In the genomic region with DNA sequence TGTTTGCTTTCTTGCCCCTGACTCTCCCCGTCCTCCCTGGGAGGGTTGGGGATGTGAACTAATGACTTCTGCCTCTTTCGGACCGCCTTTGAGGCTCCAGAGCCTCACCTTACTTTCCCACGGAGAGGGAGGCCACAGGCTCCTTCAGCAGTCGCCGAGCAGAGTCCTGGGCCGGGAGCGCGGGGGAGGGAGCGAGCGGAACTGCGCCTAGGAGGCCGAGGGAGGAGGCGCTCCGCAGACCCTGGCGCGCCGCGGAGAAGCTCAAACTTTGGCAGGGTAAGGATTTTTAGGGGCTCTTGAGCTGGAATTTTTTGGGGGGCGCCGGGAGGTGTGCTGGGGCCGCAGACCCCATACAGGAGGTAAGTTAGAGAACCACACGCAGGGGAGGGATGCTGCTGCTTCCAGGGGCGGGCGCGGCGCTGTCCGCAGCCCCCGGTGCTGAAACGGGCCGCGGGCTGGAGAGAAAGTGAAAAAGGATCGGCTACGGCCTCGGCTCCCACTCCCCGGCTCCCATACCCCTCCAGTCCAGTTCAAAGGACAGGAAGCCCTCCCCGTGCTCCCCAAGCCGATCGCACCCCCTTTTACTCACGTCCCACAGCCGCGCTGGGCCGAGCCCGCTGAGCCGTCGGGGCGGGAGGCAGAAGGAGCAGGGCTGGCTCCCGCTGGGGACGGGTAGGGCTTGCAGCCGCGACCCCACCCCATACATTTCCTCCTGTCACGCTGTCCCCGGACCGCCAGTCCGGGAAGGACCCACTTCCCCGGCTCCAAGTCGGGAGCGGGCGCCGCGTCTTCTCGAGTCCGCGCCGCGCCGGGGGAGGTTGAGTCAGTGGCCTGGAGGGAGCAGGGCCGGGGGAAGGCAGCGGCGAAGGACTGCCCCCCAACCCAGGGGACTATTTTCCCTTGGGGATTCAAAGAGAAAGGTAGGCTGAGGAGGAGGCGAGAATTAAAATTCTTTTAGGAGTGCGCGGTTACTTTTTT, we compare ENCODE assay signal across 1 cellular context.
TF ChIP-seq lines count a peak whose summit lies in the region.

A gene (plus strand): TSS at position 198 of the 978 bp plus-strand sequence. CDS start 23,520 bp downstream, outside the sequence.

TF ChIP-seq in A549, 52 proteins besides CTCF, POLR2A, EP300 and RAD21 (continued from another document):
- TF ChIP-seq, protein P1, sequence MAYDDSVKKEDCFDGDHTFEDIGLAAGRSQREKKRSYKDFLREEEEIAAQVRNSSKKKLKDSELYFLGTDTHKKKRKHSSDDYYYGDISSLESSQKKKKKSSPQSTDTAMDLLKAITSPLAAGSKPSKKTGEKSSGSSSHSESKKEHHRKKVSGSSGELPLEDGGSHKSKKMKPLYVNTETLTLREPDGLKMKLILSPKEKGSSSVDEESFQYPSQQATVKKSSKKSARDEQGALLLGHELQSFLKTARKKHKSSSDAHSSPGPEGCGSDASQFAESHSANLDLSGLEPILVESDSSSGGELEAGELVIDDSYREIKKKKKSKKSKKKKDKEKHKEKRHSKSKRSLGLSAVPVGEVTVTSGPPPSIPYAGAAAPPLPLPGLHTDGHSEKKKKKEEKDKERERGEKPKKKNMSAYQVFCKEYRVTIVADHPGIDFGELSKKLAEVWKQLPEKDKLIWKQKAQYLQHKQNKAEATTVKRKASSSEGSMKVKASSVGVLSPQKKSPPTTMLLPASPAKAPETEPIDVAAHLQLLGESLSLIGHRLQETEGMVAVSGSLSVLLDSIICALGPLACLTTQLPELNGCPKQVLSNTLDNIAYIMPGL (CRISPR knock-in tag; IDR thresholded peaks at IDR 0.05; ENCODE audit: borderline replicate concordance): no peak
